In the genomic region with DNA sequence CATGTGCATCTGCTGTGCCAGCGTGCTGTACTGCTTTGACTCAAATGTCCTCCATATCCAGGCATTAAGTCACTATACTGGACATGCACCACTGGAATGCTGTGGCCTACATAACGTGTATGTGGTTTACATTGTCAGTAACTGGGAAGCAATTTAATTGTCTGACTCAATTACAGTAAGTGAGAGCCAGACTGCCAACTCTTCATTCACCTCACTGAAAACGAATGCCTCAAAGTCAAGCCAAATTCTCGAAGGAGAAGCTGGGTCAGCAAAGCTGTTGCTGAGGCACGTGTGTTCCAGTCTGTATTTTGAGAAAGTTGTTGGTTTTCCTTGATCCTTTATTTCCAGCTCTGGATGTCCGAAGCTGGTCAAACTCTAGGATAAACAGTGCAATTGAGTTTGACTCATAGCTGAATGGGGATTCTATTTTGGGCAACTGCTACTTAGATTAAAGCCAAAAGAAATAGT, we compare ENCODE assay signal across 19 cellular contexts.
A peak's percentile ranks its signal among the peaks of the same experiment; 100 is the strongest.
DNase-seq lines count a peak whose midpoint lies in the region; ATAC-seq and TF ChIP-seq lines count a peak whose summit lies in the region.
"Had no signal": no experiment of that assay in that cellular context is flagged by ENCODE, and none has a peak within 500 bp of the region (broad histone marks: within the 10 kb centered on the region; RNA-seq: fewer than 3 reads in every experiment).

No MANE protein-coding gene starts in this region.

- no peaks in the 10 kb centered on the region for H3K27me3 ChIP-seq in thoracic aorta (replicated peaks; ENCODE audit: insufficient read depth)
- H3K27me3 ChIP-seq: adrenal gland had no signal

- no peak overlapping the region for H3K4me3 ChIP-seq in thoracic aorta
- H3K4me3 ChIP-seq: adrenal gland had no signal

- TF ChIP-seq CTCF in thoracic aorta (IDR thresholded peaks at IDR 0.05): no peak

- DNase-seq in GOT3 (lab: John Stamatoyannopoulos, UW): peak; percentile 16
- DNase-seq in amniotic stem cell (lab: John Stamatoyannopoulos, UW): peak; percentile 77
- peak; percentile 63 for DNase-seq in fibroblast of the conjunctiva (ENCODE audit: low read depth)
- no peak for DNase-seq in thoracic aorta (ENCODE audit: low spot score)
- no peak for DNase-seq in NCI-H146 treated with DMSO at 0.1 percent for 48 hours (lab: John Stamatoyannopoulos, UW; ENCODE audit: unreplicated experiment)
- no peak for DNase-seq in DMS53 (lab: John Stamatoyannopoulos, UW)
- DNase-seq in NCI-H146 (lab: John Stamatoyannopoulos, UW): no peak
- DNase-seq: activated CD4-positive, alpha-beta T cell treated with anti-CD3 and anti-CD28 coated beads, Interleukin-2, amount 50 U/mL, for 1 hour; activated T-cell treated with anti-CD3 and anti-CD28 coated beads, Interleukin-2, amount 50 U/mL, for 72 hours; adrenal gland; CD4-positive, alpha-beta memory T cell; GDM1; glutamatergic neuron; kidney glomerular epithelial cell; NCI-H1930; NCI-H82; stimulated activated CD4-positive, alpha-beta T cell treated with anti-CD3 and anti-CD28 coated beads, Interleukin-4, amount 100 ng/mL, for 24 hours had no signal

- no peaks in the 10 kb centered on the region for H3K9me3 ChIP-seq in thoracic aorta
- H3K9me3 ChIP-seq: adrenal gland had no signal

- H3K36me3 ChIP-seq in thoracic aorta: no peaks in the 10 kb centered on the region
- H3K36me3 ChIP-seq: adrenal gland had no signal

- peak overlapping the region; percentile 31 to 38 for H3K27ac ChIP-seq in thoracic aorta
- H3K27ac ChIP-seq: adrenal gland had no signal

- ATAC-seq in thoracic aorta (ENCODE audit: insufficient number of reproducible peaks, low FRiP score, low read depth): peak; percentile 65
- no peak for ATAC-seq in HG03378 (IDR thresholded peaks at IDR 0.05; ENCODE audit: unreplicated experiment)
- ATAC-seq: activated T-cell treated with anti-CD3 and anti-CD28 coated beads, Interleukin-2, amount 50 U/mL, for 72 hours; stimulated activated effector memory CD8-positive, alpha-beta T cell treated with anti-CD3 and anti-CD28 coated beads, Interleukin-12 subunit alpha, Interleukin-12 subunit beta, amount 100 ng/mL, for 72 hours had no signal

- peaks cover 4 to 12% of the 10 kb centered on the region in 2 donors for H3K4me1 ChIP-seq in thoracic aorta (ENCODE audit: control insufficient read depth in 1 of 2, low read depth in 2 of 2)
- H3K4me1 ChIP-seq: adrenal gland had no signal

Comparison
In these comparisons a context has a peak if more than half of its experiments do, and no peak if none do; other contexts are left out.
1. DNase-seq: peak in GOT3 (single experiment), amniotic stem cell (single experiment) and fibroblast of the conjunctiva (single experiment); none in thoracic aorta (single experiment), NCI-H146 treated with DMSO at 0.1 percent for 48 hours (single experiment), DMS53 (single experiment) and NCI-H146 (single experiment).